1 cellular context compared by ENCODE assay signal in the genomic region with DNA sequence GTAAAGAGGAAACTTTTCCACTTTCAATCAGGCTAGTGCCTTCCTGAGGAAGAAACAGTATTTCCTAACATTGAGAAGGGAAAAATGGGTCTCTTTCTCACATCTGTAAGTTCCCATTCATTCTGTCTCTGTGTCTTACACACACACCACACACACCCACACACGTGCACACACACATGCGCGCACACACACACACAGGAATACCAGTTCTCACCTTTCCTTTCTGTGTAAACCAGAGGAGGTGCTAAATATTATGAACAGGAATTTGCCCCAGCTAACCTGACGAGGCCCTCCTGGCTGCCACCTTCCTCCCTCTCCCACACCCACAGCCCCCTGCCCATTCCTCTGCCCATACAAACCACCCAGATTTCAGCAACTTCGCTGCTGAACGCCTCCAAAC.
TF ChIP-seq lines count a peak whose summit lies in the region.

No MANE protein-coding gene starts in this region.

TF ChIP-seq in H1, 55 proteins besides CTCF, POLR2A, EP300 and RAD21 (continued from another document):
- TF ChIP-seq ZNF274 (IDR thresholded peaks at IDR 0.05; ENCODE audit: borderline replicate concordance, extremely low read depth, low read length): no peak
- TF ChIP-seq RNF2 (IDR thresholded peaks at IDR 0.05; ENCODE audit: borderline replicate concordance, low read depth, low read length, missing control alignments, poor library complexity, severe bottlenecking): no peak
